Comparison of ENCODE assay signal across 8 cellular contexts in genomic region chr17:29613371-29613837, GRCh38. TPM values are rescaled to one million over a fixed set of nuclear protein-coding genes. Genes with fewer than 3 reads are reported as not detected.
DNase-seq lines count a peak whose midpoint lies in the region; ATAC-seq, FAIRE-seq and TF ChIP-seq lines count a peak whose summit lies in the region.

No MANE protein-coding gene starts in this region.

- ATAC-seq in GM12878 (peak; percentile 67), gastrocnemius medialis (peak; percentile 55 to 60), HG02571 (IDR thresholded peaks at IDR 0.05; ENCODE audit: unreplicated experiment) (no peak)

- TF ChIP-seq POLR2A in GM12892 (IDR thresholded peaks at IDR 0.05; ENCODE audit: low read depth, low read length), result no peak
- no peak for TF ChIP-seq POLR2A in GM12878 (IDR thresholded peaks at IDR 0.05; ENCODE audit: low read depth, low read length)
- TF ChIP-seq POLR2A in gastrocnemius medialis (IDR thresholded peaks at IDR 0.05), result peak; percentile 15 to 53

- peak; percentile 77 to 90 (median 82); a peak in 5 of 6 replicates for TF ChIP-seq CTCF in GM12878 (IDR thresholded peaks at IDR 0.05 in 2 of 3, conservative IDR thresholded peaks at IDR 0.05 in 1 of 3; ENCODE audit: control insufficient read depth in 2 of 3, extremely low read depth in 1 of 3, insufficient read depth in 1 of 3, low read depth in 3 of 3, low read length in 3 of 3)
- peak; percentile 82 to 94 (median 87) for TF ChIP-seq CTCF in gastrocnemius medialis (IDR thresholded peaks at IDR 0.05 in 4 of 5, conservative IDR thresholded peaks at IDR 0.05 in 1 of 5)

- H3K27me3 ChIP-seq in GM12878 (replicated peaks in 1 of 2; ENCODE audit: control insufficient read depth in 2 of 2, insufficient read depth in 2 of 2, low read length in 1 of 2), result peaks cover 4 to 6% of the 10 kb centered on the region in 2 experiments; a peak in 3 of 4 replicates
- H3K27me3 ChIP-seq in iPS-18a (ENCODE audit: control insufficient read depth, insufficient read depth, low read length), result peaks cover 49% of the 10 kb centered on the region
- no peaks in the 10 kb centered on the region for H3K27me3 ChIP-seq in gastrocnemius medialis

- CTCF ChIA-PET in GM12878 (lab: Yijun Ruan, JAX), result interaction anchor here (0.5 to 7.1 kb wide), 17 partner anchors 8 to 314 kb away, joined by 3 to 82 read pairs (median 4); partner anchors contain the start of gene ANKRD13B

- peaks cover 38% of the 10 kb centered on the region for H3K4me1 ChIP-seq in GM12878 (ENCODE audit: control insufficient read depth, insufficient read depth, low read length)
- peaks cover 22% of the 10 kb centered on the region for H3K4me1 ChIP-seq in iPS-18a (ENCODE audit: control insufficient read depth, low read depth, low read length)
- H3K4me1 ChIP-seq in gastrocnemius medialis, result peaks cover 48 to 56% of the 10 kb centered on the region in 2 donors

- no peak overlapping the region for H3K9ac ChIP-seq in GM12878 (ENCODE audit: control insufficient read depth, insufficient read depth, low read length)
- H3K9ac ChIP-seq in iPS-18a (ENCODE audit: low read length), result no peak overlapping the region

- H3K27ac ChIP-seq in GM12878 (ENCODE audit: control insufficient read depth, insufficient read depth) (no peak overlapping the region), iPS-18a (ENCODE audit: low read length) (no peak overlapping the region), gastrocnemius medialis (peak overlapping the region; percentile 98 to 100 (median 99))

- H3K9me3 ChIP-seq in GM12878 (replicated peaks; ENCODE audit: control insufficient read depth, insufficient read depth, low read length), result no peaks in the 10 kb centered on the region; the same call in 2 of the 3 replicates
- H3K9me3 ChIP-seq in iPS-18a (ENCODE audit: control insufficient read depth, low read depth, low read length), result no peaks in the 10 kb centered on the region
- H3K9me3 ChIP-seq in gastrocnemius medialis, result no peaks in the 10 kb centered on the region

- H4K20me1 ChIP-seq in GM12878 (ENCODE audit: control insufficient read depth, insufficient read depth), result no peaks in the 10 kb centered on the region; the same call in 1 of the 2 replicates

- peak; percentile 52 for TF ChIP-seq RAD21 in GM12878 (IDR thresholded peaks at IDR 0.05; ENCODE audit: insufficient read depth, low read depth, low read length)

- POLR2A ChIA-PET in GM12878 (lab: Charles Lee), result interaction anchor here (0.6 to 1.5 kb wide), 3 partner anchors 21 to 55 kb away, joined by 3 to 5 read pairs (median 4); partner anchors contain the start of gene ANKRD13B

- no peaks in the 10 kb centered on the region for H3K79me2 ChIP-seq in GM12878 (ENCODE audit: control insufficient read depth, insufficient read depth, low read length)

- SMC1A ChIA-PET in GM12878 (lab: Charles Lee; ENCODE audit: uncharacterized antibody, unreplicated experiment), result interaction anchor here (0.8 to 1.4 kb wide), 3 partner anchors 30 to 34 kb away, joined by 3 read pairs; no protein-coding TSS in a partner anchor

- peak overlapping the region; percentile 78 for H2AFZ ChIP-seq in GM12878 (ENCODE audit: control insufficient read depth, low read depth, low read length)

- DNase-seq in GM12892 (ENCODE audit: insufficient read length) (peak; percentile 72), T-helper 9 cell (peak; percentile 99), GM12878 (ENCODE audit: low read depth, low spot score) (no peak), gastrocnemius medialis (peak; percentile 88 to 95), NCI-H345 treated with DMSO at 0.1 percent for 48 hours (lab: John Stamatoyannopoulos, UW; ENCODE audit: unreplicated experiment) (no peak), NCI-H345 (lab: John Stamatoyannopoulos, UW) (no peak)

- no peak for TF ChIP-seq EP300 in GM12878 (IDR thresholded peaks at IDR 0.05; ENCODE audit: borderline replicate concordance in 1 of 2, control insufficient read depth in 1 of 2, low read depth in 2 of 2, low read length in 2 of 2)

- BruUV-seq in GM12878 (replicated peaks; lab: Mats Ljungman, UMichigan), result no TSS peak

- no peaks in the 10 kb centered on the region for H3K36me3 ChIP-seq in GM12878 (ENCODE audit: control insufficient read depth in 2 of 2, insufficient read depth in 2 of 2, low read length in 1 of 2)
- no peaks in the 10 kb centered on the region for H3K36me3 ChIP-seq in iPS-18a (ENCODE audit: control insufficient read depth, low read depth, low read length)
- peaks cover 0 to 4% of the 10 kb centered on the region in 2 donors for H3K36me3 ChIP-seq in gastrocnemius medialis

- FAIRE-seq in GM12892 (lab: Jason Lieb, UNC) (peak; percentile 90), GM12878 (lab: Jason Lieb, UNC) (peak; percentile 23)

- peak overlapping the region; percentile 53 for H3K4me2 ChIP-seq in GM12878 (ENCODE audit: control insufficient read depth, insufficient read depth)

- peak overlapping the region; percentile 30; the same call in 1 of the 2 replicates for H3K4me3 ChIP-seq in GM12878
- H3K4me3 ChIP-seq in iPS-18a (ENCODE audit: low read length), result peak overlapping the region; percentile 46
- peak overlapping the region; percentile 20 to 54 (median 41) for H3K4me3 ChIP-seq in gastrocnemius medialis

- RAD21 ChIA-PET in GM12878 (lab: Charles Lee; ENCODE audit: unreplicated experiment), result interaction anchor here (0.9 to 3.1 kb wide), 8 partner anchors 19 to 243 kb away, joined by 3 to 20 read pairs (median 4); partner anchors contain the start of gene ANKRD13B

- intact Hi-C loops in GM12878 (cut with micrococcal nuclease; ENCODE audit: unreplicated experiment), result loop anchor here (1.0 to 10.0 kb wide), 3 partner anchors 33 to 321 kb away; partner anchors contain the start of gene SSH2
- intact Hi-C loops in gastrocnemius medialis (cut with DNase I; ENCODE audit: low total_unique reads), result loop anchor here (1.0 to 2.0 kb wide), 2 partner anchors 23 to 33 kb away; no protein-coding TSS in a partner anchor

- in situ Hi-C loops in GM12878 (cut with MboI) (no loop called here), gastrocnemius medialis (cut with MboI; ENCODE audit: low sequenced_read_pairs in 4 of 4) (loop anchor here in 3 of 4 donors (25.0 kb wide), 2 partner anchors 299 to 324 kb away; partner anchors contain the start of genes EFCAB5 (in 2 of the 3) and SSH2 (in 2 of the 3))

- WGBS in GM12878 (ENCODE audit: insufficient coverage, insufficient replicate concordance, low lambda C conversion rate, missing lambda C conversion rate), result 4% methylated on average over 41 of the region's 47 CpGs

RNA-seq across cellular contexts. Expression of gene CORO6, which starts 9.3 kb away (rescaled TPM):
- polyA plus RNA-seq in GM12892 (2012; ENCODE audit: missing spikeins), result 0.70 TPM
- 4.0 and 4.3 TPM in 2 replicates for total RNA-seq in GM12878 (2013; cell fraction: nucleolus; rRNA removed)
- total RNA-seq in GM12878 (2014; rRNA removed) (2.6 and 3.6 TPM in 2 replicates), GM12878 (2014; rRNA removed; fragmentation: Illumina TruSeq; extraction: Trizol) (0.63 and 0.69 TPM in 2 replicates), GM12878 (2021) (3.2 and 3.7 TPM in 2 replicates), gastrocnemius medialis (100 to 1,000 TPM; 409 to 694 (median 563) TPM)
- polyA plus RNA-seq in GM12878 (2011; ENCODE audit: low read depth), result 0.80 TPM
- polyA plus RNA-seq in GM12878 (2011; rRNA removed) (0.69 and 0.87 TPM in 2 replicates), GM12878 (2014; fragmentation: Illumina TruSeq; extraction: Trizol) (1.3 and 1.9 TPM in 2 replicates), GM12878 (2014; fragmentation: Nextera tagmentation; extraction: Ambion mirVana) (under 1 TPM in 1 of 2 experiments, not detected in 1; 0.26 TPM), GM12878 (2014; rRNA removed) (5.0 and 5.4 TPM in 2 replicates), GM12878 (2016; fragmentation: Nextera tagmentation; extraction: Ambion mirVana) (1 to 10 TPM; 1.7 to 3.3 TPM)
- polyA plus RNA-seq in GM12878 (2011; cell fraction: cytosol; rRNA removed), result 0.60 and 0.99 TPM in 2 replicates
- polyA plus RNA-seq in GM12878 (2011; cell fraction: nucleus; rRNA removed), result 12.2 and 15.8 TPM in 2 replicates
- 2.5 and 2.6 TPM in 2 replicates for polyA plus RNA-seq in GM12878 (2012)
- polyA minus RNA-seq in GM12878 (2011; rRNA and poly(A)+ RNA removed), result 0.72 and 1.2 TPM in 2 replicates
- polyA minus RNA-seq in GM12878 (2011; cell fraction: cytosol; rRNA and poly(A)+ RNA removed), result not detected in 2 replicates
- 1.6 and 2.0 TPM in 2 replicates for polyA minus RNA-seq in GM12878 (2011; cell fraction: nucleus; rRNA and poly(A)+ RNA removed)

RNA-seq across cellular contexts. Expression of gene ANKRD13B, which starts 20.5 kb away (rescaled TPM):
- polyA plus RNA-seq in GM12892 (2012; ENCODE audit: missing spikeins), result 1.0 TPM
- 12.6 and 16.8 TPM in 2 replicates for total RNA-seq in GM12878 (2013; cell fraction: nucleolus; rRNA removed)
- total RNA-seq in GM12878 (2014; rRNA removed) (7.1 and 8.5 TPM in 2 replicates), GM12878 (2014; rRNA removed; fragmentation: Illumina TruSeq; extraction: Trizol) (2.5 and 2.9 TPM in 2 replicates), GM12878 (2021) (14.0 and 15.0 TPM in 2 replicates), gastrocnemius medialis (10 to 100 TPM in 1 of 4 donors, 1 to 10 TPM in 3; 8.2 to 11.5 (median 9.2) TPM)
- polyA plus RNA-seq in GM12878 (2011; ENCODE audit: low read depth), result 0.56 TPM
- polyA plus RNA-seq in GM12878 (2011; rRNA removed) (1.3 and 3.0 TPM in 2 replicates), GM12878 (2014; fragmentation: Illumina TruSeq; extraction: Trizol) (1.5 and 4.0 TPM in 2 replicates), GM12878 (2014; fragmentation: Nextera tagmentation; extraction: Ambion mirVana) (under 1 TPM; 0.18 to 0.53 TPM), GM12878 (2014; rRNA removed) (14.9 and 15.9 TPM in 2 replicates), GM12878 (2016; fragmentation: Nextera tagmentation; extraction: Ambion mirVana) (1 to 10 TPM; 1.6 to 2.1 TPM)
- 3.2 and 6.8 TPM in 2 replicates for polyA plus RNA-seq in GM12878 (2011; cell fraction: cytosol; rRNA removed)
- 64.3 and 77.7 TPM in 2 replicates for polyA plus RNA-seq in GM12878 (2011; cell fraction: nucleus; rRNA removed)
- polyA plus RNA-seq in GM12878 (2012), result 2.0 and 3.5 TPM in 2 replicates
- 2.6 and 5.8 TPM in 2 replicates for polyA minus RNA-seq in GM12878 (2011; rRNA and poly(A)+ RNA removed)
- 3.2 and 4.6 TPM in 2 replicates for polyA minus RNA-seq in GM12878 (2011; cell fraction: cytosol; rRNA and poly(A)+ RNA removed)
- 8.9 and 16.6 TPM in 2 replicates for polyA minus RNA-seq in GM12878 (2011; cell fraction: nucleus; rRNA and poly(A)+ RNA removed)

RNA-seq across cellular contexts. Expression of gene GIT1, which starts 24.0 kb away (rescaled TPM):
- 14.8 TPM for polyA plus RNA-seq in GM12892 (2012; ENCODE audit: missing spikeins)
- total RNA-seq in GM12878 (2013; cell fraction: nucleolus; rRNA removed), result 31.4 and 40.8 TPM in 2 replicates
- total RNA-seq in GM12878 (2014; rRNA removed), result 24.2 and 30.6 TPM in 2 replicates
- 15.4 and 16.1 TPM in 2 replicates for total RNA-seq in GM12878 (2014; rRNA removed; fragmentation: Illumina TruSeq; extraction: Trizol)
- 45.1 and 45.3 TPM in 2 replicates for total RNA-seq in GM12878 (2021)
- polyA plus RNA-seq in GM12878 (2011; ENCODE audit: low read depth), result 6.9 TPM
- 11.3 and 25.6 TPM in 2 replicates for polyA plus RNA-seq in GM12878 (2011; rRNA removed)
- polyA plus RNA-seq in GM12878 (2011; cell fraction: cytosol; rRNA removed), result 19.7 and 24.9 TPM in 2 replicates
- 76.5 and 89.1 TPM in 2 replicates for polyA plus RNA-seq in GM12878 (2011; cell fraction: nucleus; rRNA removed)
- 19.0 and 19.4 TPM in 2 replicates for polyA plus RNA-seq in GM12878 (2012)
- 20.0 and 32.4 TPM in 2 replicates for polyA plus RNA-seq in GM12878 (2014; fragmentation: Illumina TruSeq; extraction: Trizol)
- polyA plus RNA-seq in GM12878 (2014; fragmentation: Nextera tagmentation; extraction: Ambion mirVana), result under 1 TPM; 0.24 to 0.58 TPM
- 33.7 and 34.2 TPM in 2 replicates for polyA plus RNA-seq in GM12878 (2014; rRNA removed)
- polyA plus RNA-seq in GM12878 (2016; fragmentation: Nextera tagmentation; extraction: Ambion mirVana), result 1 to 10 TPM; 4.4 to 4.9 TPM
- polyA minus RNA-seq in GM12878 (2011; rRNA and poly(A)+ RNA removed), result 24.4 and 31.5 TPM in 2 replicates
- polyA minus RNA-seq in GM12878 (2011; cell fraction: cytosol; rRNA and poly(A)+ RNA removed), result 15.8 and 24.1 TPM in 2 replicates
- polyA minus RNA-seq in GM12878 (2011; cell fraction: nucleus; rRNA and poly(A)+ RNA removed), result 33.0 and 56.8 TPM in 2 replicates
- 10 to 100 TPM; 30.2 to 62.2 (median 41.1) TPM for total RNA-seq in gastrocnemius medialis

RNA-seq across cellular contexts. Expression of gene TP53I13, which starts 44.9 kb away (rescaled TPM):
- polyA plus RNA-seq in GM12892 (2012; ENCODE audit: missing spikeins), result 12.3 TPM
- total RNA-seq in GM12878 (2013; cell fraction: nucleolus; rRNA removed), result 36.6 and 40.4 TPM in 2 replicates
- total RNA-seq in GM12878 (2014; rRNA removed) (30.9 and 33.4 TPM in 2 replicates), GM12878 (2014; rRNA removed; fragmentation: Illumina TruSeq; extraction: Trizol) (8.6 and 10.4 TPM in 2 replicates), GM12878 (2021) (38.5 and 40.1 TPM in 2 replicates), gastrocnemius medialis (10 to 100 TPM; 31.0 to 50.2 (median 32.1) TPM)
- polyA plus RNA-seq in GM12878 (2011; ENCODE audit: low read depth), result 5.4 TPM
- polyA plus RNA-seq in GM12878 (2011; rRNA removed) (5.5 and 8.8 TPM in 2 replicates), GM12878 (2014; fragmentation: Illumina TruSeq; extraction: Trizol) (0.97 and 4.5 TPM in 2 replicates), GM12878 (2014; fragmentation: Nextera tagmentation; extraction: Ambion mirVana) (under 1 TPM in 1 of 2 experiments, not detected in 1; 0.31 TPM), GM12878 (2014; rRNA removed) (45.1 and 54.2 TPM in 2 replicates), GM12878 (2016; fragmentation: Nextera tagmentation; extraction: Ambion mirVana) (10 to 100 TPM; 19.5 to 22.9 TPM)
- polyA plus RNA-seq in GM12878 (2011; cell fraction: cytosol; rRNA removed), result 9.9 and 18.4 TPM in 2 replicates
- polyA plus RNA-seq in GM12878 (2011; cell fraction: nucleus; rRNA removed), result 229 and 261 TPM in 2 replicates
- polyA plus RNA-seq in GM12878 (2012), result 25.2 and 26.9 TPM in 2 replicates
- polyA minus RNA-seq in GM12878 (2011; rRNA and poly(A)+ RNA removed), result 3.3 and 10.7 TPM in 2 replicates
- polyA minus RNA-seq in GM12878 (2011; cell fraction: cytosol; rRNA and poly(A)+ RNA removed), result 4.1 and 7.7 TPM in 2 replicates
- 26.0 and 38.0 TPM in 2 replicates for polyA minus RNA-seq in GM12878 (2011; cell fraction: nucleus; rRNA and poly(A)+ RNA removed)

RNA-seq across cellular contexts. Expression of gene ABHD15, which starts 46.6 kb away (rescaled TPM):
- polyA plus RNA-seq in GM12892 (2012; ENCODE audit: missing spikeins), result 2.4 TPM
- 7.5 and 8.0 TPM in 2 replicates for total RNA-seq in GM12878 (2013; cell fraction: nucleolus; rRNA removed)
- total RNA-seq in GM12878 (2014; rRNA removed) (6.5 and 7.5 TPM in 2 replicates), GM12878 (2014; rRNA removed; fragmentation: Illumina TruSeq; extraction: Trizol) (5.1 and 5.2 TPM in 2 replicates), GM12878 (2021) (9.0 and 9.2 TPM in 2 replicates), gastrocnemius medialis (1 to 10 TPM; 2.6 to 5.7 (median 5.0) TPM)
- 2.0 TPM for polyA plus RNA-seq in GM12878 (2011; ENCODE audit: low read depth)
- polyA plus RNA-seq in GM12878 (2011; rRNA removed) (4.1 and 4.7 TPM in 2 replicates), GM12878 (2014; fragmentation: Illumina TruSeq; extraction: Trizol) (5.3 and 5.8 TPM in 2 replicates), GM12878 (2014; fragmentation: Nextera tagmentation; extraction: Ambion mirVana) (1 to 10 TPM; 2.1 to 2.6 TPM), GM12878 (2014; rRNA removed) (5.9 and 6.1 TPM in 2 replicates), GM12878 (2016; fragmentation: Nextera tagmentation; extraction: Ambion mirVana) (1 to 10 TPM; 2.6 to 3.9 TPM)
- 4.1 and 5.8 TPM in 2 replicates for polyA plus RNA-seq in GM12878 (2011; cell fraction: cytosol; rRNA removed)
- 5.9 and 6.4 TPM in 2 replicates for polyA plus RNA-seq in GM12878 (2011; cell fraction: nucleus; rRNA removed)
- 3.5 and 4.7 TPM in 2 replicates for polyA plus RNA-seq in GM12878 (2012)
- polyA minus RNA-seq in GM12878 (2011; rRNA and poly(A)+ RNA removed), result 5.5 and 8.8 TPM in 2 replicates
- polyA minus RNA-seq in GM12878 (2011; cell fraction: cytosol; rRNA and poly(A)+ RNA removed), result 3.5 and 3.7 TPM in 2 replicates
- polyA minus RNA-seq in GM12878 (2011; cell fraction: nucleus; rRNA and poly(A)+ RNA removed), result 3.4 and 6.5 TPM in 2 replicates

Comparison
In these comparisons a context has a peak if more than half of its experiments do, and no peak if none do; other contexts are left out.
1. DNase-seq: peak in GM12892 (single experiment), T-helper 9 cell (single experiment) and gastrocnemius medialis (2 of 2); none in GM12878 (single experiment), NCI-H345 treated with DMSO at 0.1 percent for 48 hours (single experiment) and NCI-H345 (single experiment).
2. POLR2A ChIP-seq: peak in gastrocnemius medialis (2 of 2); none in GM12892 (single experiment) and GM12878 (single experiment).
3. H3K27ac ChIP-seq: peak in gastrocnemius medialis (4 of 4); none in GM12878 (single experiment) and iPS-18a (single experiment).
4. RNA of gene CORO6, which starts 9.3 kb away (total RNA-seq): 409 to 694 TPM in gastrocnemius medialis; 0.63 to 4.3 TPM in GM12878; every median in the first group is over 10 times any median in the second.
5. Peak in every context shown above with its lines, with median percentiles within 50 percentile points of each other: H3K4me3 ChIP-seq.